In the genomic region with DNA sequence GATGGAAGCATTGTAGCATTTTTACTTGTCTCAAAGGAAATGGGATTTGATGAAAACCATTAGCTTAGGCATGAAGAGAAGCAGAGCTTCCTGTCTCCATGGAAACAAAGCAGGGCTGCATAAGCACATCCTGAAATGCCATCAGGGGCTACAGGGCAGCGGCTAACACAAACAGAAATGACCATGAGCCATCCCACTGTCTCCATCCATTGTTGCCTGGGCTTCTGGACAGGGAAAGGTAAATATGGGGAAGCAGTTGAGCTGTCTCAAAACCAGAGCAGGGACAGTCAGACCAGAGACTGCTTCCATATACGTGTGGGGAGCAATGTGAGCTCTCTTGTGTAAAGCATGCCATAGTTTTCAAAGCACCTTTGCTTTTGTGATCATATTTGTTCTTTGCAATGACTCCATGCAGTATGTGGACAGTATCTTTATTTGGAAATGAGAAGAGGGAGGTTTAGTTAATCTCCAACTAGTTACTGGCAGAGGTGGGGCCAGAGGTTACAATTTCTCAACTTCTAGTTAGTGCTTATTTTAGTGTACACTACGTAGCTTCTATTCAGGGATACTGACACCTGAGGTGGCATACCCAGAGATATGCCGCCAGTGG, we compare ENCODE assay signal across 26 cellular contexts.
A peak's percentile ranks its signal among the peaks of the same experiment; 100 is the strongest.
DNase-seq lines count a peak whose midpoint lies in the region; ATAC-seq and TF ChIP-seq lines count a peak whose summit lies in the region.
"Had no signal": no experiment of that assay in that cellular context is flagged by ENCODE, and none has a peak within 500 bp of the region (broad histone marks: within the 10 kb centered on the region; RNA-seq: fewer than 3 reads in every experiment).

No MANE protein-coding gene starts in this region.

- H3K4me3 Mint-ChIP-seq in CD8-positive, alpha-beta memory T cell: no peak overlapping the region
- H3K4me3 Mint-ChIP-seq: activated CD8-positive, alpha-beta T cell treated with anti-CD3 and anti-CD28 coated beads, Interleukin-2, amount 10 ng/mL, durations not matched to agents 7 days and 5 days; immature natural killer cell; stimulated activated naive CD8-positive, alpha-beta T cell treated with anti-CD3 and anti-CD28 coated beads, Interleukin-15, Interleukin-2, amounts not matched to agents 100 ng/mL and 50 ng/mL, for 24 hours had no signal

- H2AFZ ChIP-seq in mesenchymal stem cell (ENCODE audit: low read depth, low read length): no peak overlapping the region
- H2AFZ ChIP-seq: PC-9 had no signal

- H2AK5ac ChIP-seq in mesenchymal stem cell (ENCODE audit: low read length, severe bottlenecking): no peak overlapping the region

- no peak overlapping the region for H3K18ac ChIP-seq in mesenchymal stem cell (ENCODE audit: low read depth in 1 of 2, low read length in 2 of 2)

- H2BK120ac ChIP-seq in mesenchymal stem cell (ENCODE audit: low read depth, low read length): no peak overlapping the region

- no peak for TF ChIP-seq CTCF in esophagus muscularis mucosa (IDR thresholded peaks at IDR 0.05)

- H3K4ac ChIP-seq in mesenchymal stem cell (ENCODE audit: low read depth in 1 of 2, low read length in 2 of 2): no peak overlapping the region

- H4K20me1 ChIP-seq in BLaER1: no peaks in the 10 kb centered on the region

- H3K4me1 Mint-ChIP-seq in CD8-positive, alpha-beta memory T cell: no peaks in the 10 kb centered on the region
- H3K4me1 Mint-ChIP-seq: immature natural killer cell had no signal

- no peak for TF ChIP-seq POLR2A in esophagus muscularis mucosa (IDR thresholded peaks at IDR 0.05; ENCODE audit: low read depth)

- POLR2A ChIA-PET in CD8-positive, alpha-beta memory T cell (lab: Charles Lee): no interaction called here

- H4K8ac ChIP-seq in mesenchymal stem cell (ENCODE audit: low read length): no peak overlapping the region

- no peak overlapping the region for H3K9ac ChIP-seq in BLaER1
- H3K9ac ChIP-seq in mesenchymal stem cell (ENCODE audit: low read length): no peak overlapping the region

- H3K27ac Mint-ChIP-seq in CD8-positive, alpha-beta memory T cell: no peak overlapping the region
- H3K27ac Mint-ChIP-seq: activated CD8-positive, alpha-beta T cell treated with anti-CD3 and anti-CD28 coated beads, Interleukin-2, amount 10 ng/mL, durations not matched to agents 7 days and 5 days; activated T-helper 2 cell treated with anti-CD3 and anti-CD28 coated beads, Interferon-gamma antibody, Interleukin-2, Interleukin-4, amounts not matched to agents 10 μg/mL and 5 μg/mL and 100 μg/mL, durations not matched to agents 14 hours and 24 hours and 36 hours; immature natural killer cell; stimulated activated naive CD8-positive, alpha-beta T cell treated with anti-CD3 and anti-CD28 coated beads, Interleukin-15, Interleukin-2, amounts not matched to agents 100 ng/mL and 50 ng/mL, for 24 hours had no signal

- H3K36me3 ChIP-seq in BLaER1: no peaks in the 10 kb centered on the region
- no peaks in the 10 kb centered on the region for H3K36me3 ChIP-seq in esophagus muscularis mucosa
- H3K36me3 ChIP-seq in mesenchymal stem cell (ENCODE audit: control insufficient read depth in 1 of 2, insufficient read depth in 2 of 2, low read depth in 1 of 2, low read length in 2 of 2): no peaks in the 10 kb centered on the region
- no peaks in the 10 kb centered on the region for H3K36me3 ChIP-seq in H7 (replicated peaks; ENCODE audit: control insufficient read depth, insufficient read depth, low read length)
- no peaks in the 10 kb centered on the region for H3K36me3 ChIP-seq in CD8-positive, alpha-beta memory T cell (ENCODE audit: insufficient read depth, low read length)
- H3K36me3 ChIP-seq: left lung had no signal

- no peak overlapping the region for H2BK12ac ChIP-seq in mesenchymal stem cell (ENCODE audit: low read length in 2 of 2)

- H3K9me3 ChIP-seq in BLaER1: no peaks in the 10 kb centered on the region; the same call in 1 of the 2 replicates
- H3K9me3 ChIP-seq in esophagus muscularis mucosa: no peaks in the 10 kb centered on the region
- no peaks in the 10 kb centered on the region for H3K9me3 ChIP-seq in mesenchymal stem cell (ENCODE audit: control insufficient read depth, low read length)
- no peaks in the 10 kb centered on the region for H3K9me3 ChIP-seq in CD8-positive, alpha-beta memory T cell (ENCODE audit: low read length)
- H3K9me3 ChIP-seq: left lung, testis had no signal

- peaks cover 0 to 3% (median 0%) of the 10 kb centered on the region in 5 donors for H3K9me3 Mint-ChIP-seq in CD8-positive, alpha-beta memory T cell
- H3K9me3 Mint-ChIP-seq: activated T-helper 2 cell treated with anti-CD3 and anti-CD28 coated beads, Interferon-gamma antibody, Interleukin-2, Interleukin-4, amounts not matched to agents 10 μg/mL and 5 μg/mL and 100 μg/mL, durations not matched to agents 14 hours and 24 hours and 36 hours; immature natural killer cell had no signal

- TF ChIP-seq EP300 in esophagus muscularis mucosa (IDR thresholded peaks at IDR 0.05): no peak

- no peak overlapping the region for H3K23ac ChIP-seq in mesenchymal stem cell (ENCODE audit: low read length in 2 of 2)

- H2BK5ac ChIP-seq in mesenchymal stem cell (ENCODE audit: low read depth, low read length, poor library complexity, severe bottlenecking): no peak overlapping the region

- no peak overlapping the region for H3K4me3 ChIP-seq in BLaER1
- H3K4me3 ChIP-seq in esophagus muscularis mucosa: no peak overlapping the region
- H3K4me3 ChIP-seq in mesenchymal stem cell (ENCODE audit: insufficient read depth in 1 of 2, low read depth in 1 of 2, low read length in 2 of 2): no peak overlapping the region
- no peak overlapping the region for H3K4me3 ChIP-seq in H7 (ENCODE audit: insufficient read depth, low read depth, low read length)
- H3K4me3 ChIP-seq in CD8-positive, alpha-beta memory T cell (ENCODE audit: low read length): no peak overlapping the region
- H3K4me3 ChIP-seq: left lung, PC-9, testis had no signal

- no peak overlapping the region for H2BK15ac ChIP-seq in mesenchymal stem cell (ENCODE audit: low read depth, poor library complexity, severe bottlenecking)

- peaks cover 0 to 2% (median 0%) of the 10 kb centered on the region in 3 donors for H3K36me3 Mint-ChIP-seq in CD8-positive, alpha-beta memory T cell
- H3K36me3 Mint-ChIP-seq: immature natural killer cell had no signal

- DNase-seq in HT1080 (ENCODE audit: low read depth) (peak; percentile 25), esophagus muscularis mucosa (ENCODE audit: extremely low spot score) (peak; percentile 85), mesenchymal stem cell (peak; percentile 1), H7 (no peak)
- no peak for DNase-seq in CD8-positive, alpha-beta memory T cell
- DNase-seq: activated CD8-positive, alpha-beta T cell treated with anti-CD3 and anti-CD28 coated beads, Interleukin-2, amount 10 ng/mL, durations not matched to agents 7 days and 5 days; activated naive CD4-positive, alpha-beta T cell treated with anti-CD3 and anti-CD28 coated beads, Interleukin-2, amount 50 U/mL, for 16 hours; amniotic stem cell; DMS153; HCEC 1CT; hypothalamus; immature natural killer cell; Kasumi-1; left lung; NCI-H1436 treated with DMSO at 0.1 percent for 48 hours; NCI-H510A treated with DMSO at 0.1 percent for 48 hours; NK-92 treated with Interleukin-12 subunit alpha and Interleukin-12 subunit beta, amount 100 ng/mL, for 24 hours; PC-9; stimulated activated CD8-positive, alpha-beta memory T cell treated with anti-CD3 and anti-CD28 coated beads, Interleukin-4, amount 100 ng/mL, for 48 hours; testis had no signal

- no peak overlapping the region for H3K27ac ChIP-seq in BLaER1
- H3K27ac ChIP-seq in esophagus muscularis mucosa (replicated peaks in 1 of 4): no peak overlapping the region
- no peak overlapping the region for H3K27ac ChIP-seq in mesenchymal stem cell (ENCODE audit: low read length, poor library complexity, severe bottlenecking)
- H3K27ac ChIP-seq in CD8-positive, alpha-beta memory T cell (ENCODE audit: low read depth, low read length): no peak overlapping the region
- H3K27ac ChIP-seq: left lung, PC-9, testis had no signal

- 64% methylated on average over 4 of the region's 4 CpGs for WGBS in esophagus muscularis mucosa
- WGBS in mesenchymal stem cell: 41% methylated on average over 4 of the region's 4 CpGs

- CTCF ChIA-PET in CD8-positive, alpha-beta memory T cell (lab: Charles Lee): no interaction called here

- no peak overlapping the region for H3K14ac ChIP-seq in mesenchymal stem cell (ENCODE audit: low read length in 2 of 2)

- H3K4me1 ChIP-seq in BLaER1 (peaks cover 7% of the 10 kb centered on the region; the same call in 1 of the 2 replicates), esophagus muscularis mucosa (no peaks in the 10 kb centered on the region), mesenchymal stem cell (ENCODE audit: control insufficient read depth, insufficient read depth, low read depth, low read length) (no peaks in the 10 kb centered on the region)
- no peaks in the 10 kb centered on the region for H3K4me1 ChIP-seq in CD8-positive, alpha-beta memory T cell (ENCODE audit: insufficient read depth, low read length)
- H3K4me1 ChIP-seq: left lung, testis had no signal

- ATAC-seq in GM18502 (IDR thresholded peaks at IDR 0.05; ENCODE audit: poor library complexity, unreplicated experiment): no peak
- ATAC-seq: activated CD8-positive, alpha-beta T cell treated with anti-CD3 and anti-CD28 coated beads, Interleukin-2, amount 10 ng/mL, durations not matched to agents 7 days and 5 days; left lung; Right ventricle myocardium inferior; sciatic nerve had no signal

- H3K27me3 ChIP-seq in BLaER1 (no peaks in the 10 kb centered on the region), esophagus muscularis mucosa (no peaks in the 10 kb centered on the region), mesenchymal stem cell (ENCODE audit: control insufficient read depth in 1 of 2, insufficient read depth in 1 of 2, low read length in 2 of 2) (peaks cover 0 to 3% of the 10 kb centered on the region in 2 experiments), H7 (ENCODE audit: control insufficient read depth, insufficient read depth, low read length) (no peaks in the 10 kb centered on the region)
- H3K27me3 ChIP-seq in CD8-positive, alpha-beta memory T cell (ENCODE audit: insufficient read depth, low read length, poor library complexity, severe bottlenecking): no peaks in the 10 kb centered on the region
- H3K27me3 ChIP-seq: left lung, testis had no signal

- H4K91ac ChIP-seq in mesenchymal stem cell (ENCODE audit: low read length): no peak overlapping the region

- intact Hi-C loops in esophagus muscularis mucosa (cut with DNase I): no loop called here

- peak overlapping the region; percentile 23; the same call in 1 of the 2 replicates for H3K4me2 ChIP-seq in BLaER1
- no peak overlapping the region for H3K4me2 ChIP-seq in mesenchymal stem cell (ENCODE audit: low read length, poor library complexity, severe bottlenecking)
- H3K4me2 ChIP-seq: PC-9 had no signal

- H3K27me3 Mint-ChIP-seq in CD8-positive, alpha-beta memory T cell: peaks cover 2 to 5% of the 10 kb centered on the region in 2 donors

- H3K79me1 ChIP-seq in mesenchymal stem cell (replicated peaks; ENCODE audit: low read length, poor library complexity, severe bottlenecking): no peaks in the 10 kb centered on the region

Comparison
In these comparisons a context has a peak if more than half of its experiments do, and no peak if none do; other contexts are left out.
1. DNase-seq: peak in HT1080 (single experiment), esophagus muscularis mucosa (single experiment) and mesenchymal stem cell (single experiment); none in H7 (single experiment) and CD8-positive, alpha-beta memory T cell (0 of 5).